Comparison of ENCODE assay signal across 12 cellular contexts in genomic region chr11:102611291-102611690, GRCh38. TPM values are rescaled to one million over a fixed set of nuclear protein-coding genes. Genes with fewer than 3 reads are reported as not detected.
DNase-seq lines count a peak whose midpoint lies in the region; ATAC-seq and TF ChIP-seq lines count a peak whose summit lies in the region.
"Had no signal": no experiment of that assay in that cellular context is flagged by ENCODE, and none has a peak within 500 bp of the region (broad histone marks: within the 10 kb centered on the region; RNA-seq: fewer than 3 reads in every experiment).

No MANE protein-coding gene starts in this region.

- H4K5ac ChIP-seq in mesendoderm (ENCODE audit: low read length) = no peak overlapping the region

- no peak for DNase-seq in aorta
- no peak for DNase-seq in HAP-1 (ENCODE audit: low spot score in 2 of 2)
- no peak for DNase-seq in mesendoderm
- DNase-seq: hypothalamus, mesenchymal stem cell, tibial artery had no signal

- H3K27ac ChIP-seq in aorta (ENCODE audit: low read depth in 1 of 2, low read length in 2 of 2) (no peak overlapping the region), mesendoderm (ENCODE audit: low read depth, low read length) (no peak overlapping the region)
- H3K27ac ChIP-seq: tibial artery had no signal

- H3K79me1 ChIP-seq in mesendoderm (ENCODE audit: low read length) = no peaks in the 10 kb centered on the region

- no peak overlapping the region for H3K23ac ChIP-seq in mesendoderm (ENCODE audit: low read length)

- H3K4me3 Mint-ChIP-seq in nephron = no peak overlapping the region

- intact Hi-C loops in aorta (cut with DNase I) = loop anchor here in 1 of 2 donors (5.0 kb wide), 1 partner anchor 269 kb away; no protein-coding TSS in a partner anchor

- in situ Hi-C loops in HAP-1 (cut with MboI; ENCODE audit: low sequenced_read_pairs) = no loop called here

- H2BK15ac ChIP-seq in mesendoderm (replicated peaks; ENCODE audit: low read depth) = no peak overlapping the region

- H3K4me2 ChIP-seq in mesendoderm (ENCODE audit: low read length) = no peak overlapping the region

- ATAC-seq in GM18858 (IDR thresholded peaks at IDR 0.05; ENCODE audit: unreplicated experiment) = peak; percentile 42
- peak; percentile 44 for ATAC-seq in GM21528 (IDR thresholded peaks at IDR 0.05; ENCODE audit: low FRiP score, unreplicated experiment)
- ATAC-seq in HG03159 (IDR thresholded peaks at IDR 0.05; ENCODE audit: unreplicated experiment) = peak; percentile 42
- no peak for ATAC-seq in aorta (ENCODE audit: low FRiP score)

- no peak for TF ChIP-seq CTCF in nephron (IDR thresholded peaks at IDR 0.05; ENCODE audit: unreplicated experiment in 3 of 3)

- H3K9me3 ChIP-seq in aorta (ENCODE audit: control insufficient read depth, low read length) = no peaks in the 10 kb centered on the region
- no peaks in the 10 kb centered on the region for H3K9me3 ChIP-seq in HAP-1
- H3K9me3 ChIP-seq: tibial artery had no signal

- no peaks in the 10 kb centered on the region for H3K9me3 Mint-ChIP-seq in nephron

- H3K4me1 Mint-ChIP-seq in nephron = peaks cover 4% of the 10 kb centered on the region

- H3K18ac ChIP-seq in mesendoderm (ENCODE audit: low read length) = no peak overlapping the region

- no peaks in the 10 kb centered on the region for H3K36me3 Mint-ChIP-seq in nephron (ENCODE audit: low read depth)

- peak overlapping the region in 2 of 3 experiments; percentile 9 to 37 for H3K27ac Mint-ChIP-seq in nephron

- no peaks in the 10 kb centered on the region for H3K79me2 ChIP-seq in mesendoderm (ENCODE audit: control insufficient read depth, insufficient read depth, low read length)

- 85 to 88% methylated on average over 4 of the region's 4 CpGs for WGBS in aorta, 2 donors
- WGBS in mesendoderm (ENCODE audit: extremely low coverage, insufficient coverage, low lambda C conversion rate) = no CpG with 5 or more reads among the region's 4 CpGs

- no peak overlapping the region for H2BK120ac ChIP-seq in mesendoderm (ENCODE audit: low read depth, low read length)

- H3K27me3 Mint-ChIP-seq in nephron (ENCODE audit: low read depth) = no peaks in the 10 kb centered on the region

- H3K4me1 ChIP-seq in aorta (ENCODE audit: control insufficient read depth in 1 of 2, insufficient read depth in 2 of 2, low read length in 2 of 2) (no peaks in the 10 kb centered on the region), HAP-1 (peaks cover 27% of the 10 kb centered on the region), mesendoderm (ENCODE audit: control insufficient read depth, low read depth, low read length) (peaks cover 8% of the 10 kb centered on the region)
- H3K4me1 ChIP-seq: tibial artery had no signal

- H3K27me3 ChIP-seq in aorta (ENCODE audit: control insufficient read depth in 1 of 2, insufficient read depth in 2 of 2, low read length in 1 of 2) = no peaks in the 10 kb centered on the region
- no peaks in the 10 kb centered on the region for H3K27me3 ChIP-seq in HAP-1 (ENCODE audit: low read depth)
- no peaks in the 10 kb centered on the region for H3K27me3 ChIP-seq in mesendoderm (ENCODE audit: insufficient read depth, low read length, poor library complexity)
- H3K27me3 ChIP-seq: tibial artery had no signal

- no peak overlapping the region for H2AK5ac ChIP-seq in mesendoderm (ENCODE audit: low read length)

- H3K56ac ChIP-seq in mesendoderm (ENCODE audit: low read length) = no peak overlapping the region

- H3K4ac ChIP-seq in mesendoderm (ENCODE audit: low read depth, low read length) = no peak overlapping the region

- no peak overlapping the region for H4K8ac ChIP-seq in mesendoderm (ENCODE audit: low read depth, low read length)

- H3K4me3 ChIP-seq in aorta (ENCODE audit: low read length in 2 of 2) (no peak overlapping the region), HAP-1 (no peak overlapping the region), mesendoderm (ENCODE audit: low read length) (no peak overlapping the region)
- H3K4me3 ChIP-seq: tibial artery had no signal

- H3K36me3 ChIP-seq in aorta (ENCODE audit: control insufficient read depth in 1 of 2, insufficient read depth in 2 of 2, low read length in 1 of 2) = no peaks in the 10 kb centered on the region
- H3K36me3 ChIP-seq in HAP-1 (replicated peaks) = no peaks in the 10 kb centered on the region
- H3K36me3 ChIP-seq in mesendoderm (ENCODE audit: control insufficient read depth, insufficient read depth, low read length) = no peaks in the 10 kb centered on the region
- H3K36me3 ChIP-seq: tibial artery had no signal

- no peak overlapping the region for H3K9ac ChIP-seq in mesendoderm (ENCODE audit: low read length)

- no peak overlapping the region for H2BK5ac ChIP-seq in mesendoderm (ENCODE audit: low read length)

RNA-seq across cellular contexts. Expression of gene MMP20, which starts 13.8 kb away (rescaled TPM):
- not detected for total RNA-seq in aorta
- not detected for polyA plus RNA-seq in aorta
- polyA plus RNA-seq in mesendoderm (2013, experiment 1 of 2) = not detected
- polyA plus RNA-seq in mesendoderm (2013, experiment 2 of 2) = not detected
- total RNA-seq: pulmonary artery endothelial cell; T-helper 2 cell treated with Interferon-gamma antibody and Interleukin-4, amounts not matched to agents 100 ng/mL and 5 ng/mL, for 36 hours had no signal
